1 cellular context compared by ENCODE assay signal in genomic region chr13:29846475-29847256, GRCh38.
TF ChIP-seq lines count a peak whose summit lies in the region.

No MANE protein-coding gene starts in this region.

TF ChIP-seq in SK-N-SH, 30 proteins besides CTCF, POLR2A, EP300 and RAD21 (continued from another document):
- no peak for TF ChIP-seq USF2 (IDR thresholded peaks at IDR 0.05; ENCODE audit: borderline replicate concordance, low read depth, low read length)
- no peak for TF ChIP-seq RFX5 (IDR thresholded peaks at IDR 0.05; ENCODE audit: low read length)
